ENCODE assay signal across 8 cellular contexts in the genomic region with DNA sequence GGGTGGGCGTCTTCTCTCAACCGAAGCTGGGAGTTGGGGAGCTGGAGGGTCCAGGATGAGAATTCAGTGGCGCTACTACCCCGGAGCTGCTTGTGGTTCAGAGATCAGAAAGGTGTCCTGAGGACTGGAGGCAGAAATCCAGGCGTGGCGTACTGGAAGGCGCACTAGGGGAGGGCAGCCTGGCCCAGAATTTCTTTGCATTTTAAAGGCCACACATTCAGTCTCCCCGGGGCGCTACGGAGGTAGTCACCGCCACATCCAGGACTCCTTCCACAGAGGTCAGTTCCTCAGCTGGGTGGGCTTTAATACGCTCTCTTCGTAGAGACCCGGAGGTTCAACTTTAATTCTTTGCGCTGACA. TPM values are rescaled to one million over a fixed set of nuclear protein-coding genes. Genes with fewer than 3 reads are reported as not detected.
DNase-seq lines count a peak whose midpoint lies in the region; ATAC-seq and TF ChIP-seq lines count a peak whose summit lies in the region.

No MANE protein-coding gene starts in this region.

- H3K27me3 ChIP-seq in WERI-Rb-1 (ENCODE audit: insufficient read depth, low read depth, severe bottlenecking): peaks cover 66% of the 10 kb centered on the region

- no peak overlapping the region for H3K27ac ChIP-seq in WERI-Rb-1

- no peaks in the 10 kb centered on the region for H3K4me1 Mint-ChIP-seq in glutamatergic neuron (ENCODE audit: low read depth, unreplicated experiment)

- no peaks in the 10 kb centered on the region for H3K36me3 Mint-ChIP-seq in glutamatergic neuron (ENCODE audit: unreplicated experiment)

- H3K9me3 ChIP-seq in WERI-Rb-1 (ENCODE audit: severe bottlenecking): no peaks in the 10 kb centered on the region

- peak overlapping the region; percentile 60 for H3K4me3 ChIP-seq in AG09309 (ENCODE audit: control insufficient read depth, low read depth, low read length)
- peak overlapping the region; percentile 70 for H3K4me3 ChIP-seq in WI38 (ENCODE audit: low read depth, low read length)
- H3K4me3 ChIP-seq in WERI-Rb-1 (ENCODE audit: low read depth, low read length): no peak overlapping the region

- no peak overlapping the region for H3K27ac Mint-ChIP-seq in glutamatergic neuron (ENCODE audit: unreplicated experiment)

- DNase-seq in AG09309 (ENCODE audit: low read depth) (no peak), glutamatergic neuron (peak; percentile 18), retina (peak; percentile 58), DMS 273 (lab: John Stamatoyannopoulos, UW; ENCODE audit: unreplicated experiment) (no peak), WERI-Rb-1 (no peak)

- no peaks in the 10 kb centered on the region for H3K36me3 ChIP-seq in WERI-Rb-1

- H3K27me3 Mint-ChIP-seq in glutamatergic neuron (ENCODE audit: unreplicated experiment): peaks cover 4% of the 10 kb centered on the region

- H3K9me3 Mint-ChIP-seq in glutamatergic neuron (ENCODE audit: unreplicated experiment): no peaks in the 10 kb centered on the region

- H3K4me3 Mint-ChIP-seq in glutamatergic neuron (ENCODE audit: unreplicated experiment): peak overlapping the region; percentile 71

- TF ChIP-seq CTCF in AG09309 (IDR thresholded peaks at IDR 0.05; ENCODE audit: control insufficient read depth, insufficient read depth, low read depth, low read length, missing control alignments) (no peak), WI38 (IDR thresholded peaks at IDR 0.05; ENCODE audit: low read depth, low read length) (no peak), glutamatergic neuron (IDR thresholded peaks at IDR 0.05; ENCODE audit: partially characterized antibody, unreplicated experiment) (no peak), WERI-Rb-1 (IDR thresholded peaks at IDR 0.05; ENCODE audit: low read depth, low read length) (no peak)

- ATAC-seq in GM19324 (IDR thresholded peaks at IDR 0.05; ENCODE audit: low FRiP score, unreplicated experiment) (peak; percentile 21), HG03354 (IDR thresholded peaks at IDR 0.05; ENCODE audit: poor library complexity, severe bottlenecking, unreplicated experiment) (peak; percentile 31)

RNA-seq across cellular contexts. Expression of a gene that starts 0.3 kb away (rescaled TPM):
- 0.44 TPM for total RNA-seq in glutamatergic neuron (ENCODE audit: unreplicated experiment)

Comparison
In these comparisons a context has a peak if more than half of its experiments do, and no peak if none do; other contexts are left out.
1. DNase-seq: peak in glutamatergic neuron (single experiment) and retina (single experiment); none in AG09309 (single experiment), DMS 273 (single experiment) and WERI-Rb-1 (single experiment).